18 cellular contexts compared by ENCODE assay signal in the genomic region with DNA sequence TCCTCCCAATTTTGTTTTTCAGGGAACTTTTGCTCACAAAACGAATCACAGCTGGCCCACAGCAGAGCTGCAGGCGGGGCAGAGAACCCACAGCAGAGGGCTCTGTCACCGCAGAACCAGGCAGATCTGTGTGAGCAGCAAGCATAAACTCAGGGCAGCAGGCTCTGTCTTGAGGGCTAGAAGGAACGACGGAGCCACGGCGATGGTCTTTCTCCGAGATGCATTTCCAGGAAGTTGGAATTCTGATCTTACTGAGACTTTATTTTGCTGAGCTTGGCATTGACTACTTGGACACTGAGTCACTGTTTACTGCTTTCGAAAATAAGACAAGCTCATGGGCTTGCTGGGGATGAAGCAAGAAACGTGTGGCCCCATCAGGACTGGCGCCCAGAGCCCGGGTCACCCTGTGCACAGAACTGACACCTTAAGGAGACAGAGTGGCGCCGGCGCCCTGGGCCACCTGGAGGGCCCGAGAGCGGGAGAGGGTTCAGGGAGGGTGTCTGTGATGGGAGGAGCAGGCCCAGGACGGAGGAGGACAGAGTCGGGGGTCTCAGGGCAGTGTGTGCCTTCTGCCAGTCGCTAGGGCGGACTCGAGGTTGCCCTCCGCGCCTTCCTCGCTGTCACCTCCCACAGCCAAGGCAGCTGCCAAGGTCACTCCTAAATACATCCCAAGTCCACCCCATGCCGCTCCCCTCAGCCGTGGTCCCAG.
DNase-seq lines count a peak whose midpoint lies in the region; ATAC-seq and TF ChIP-seq lines count a peak whose summit lies in the region.
"Had no signal": no experiment of that assay in that cellular context is flagged by ENCODE, and none has a peak within 500 bp of the region (broad histone marks: within the 10 kb centered on the region; RNA-seq: fewer than 3 reads in every experiment).

No MANE protein-coding gene starts in this region.

- H3K4me1 ChIP-seq in right atrium auricular region (peaks cover 0 to 21% of the 10 kb centered on the region in 2 donors), spleen (peaks cover 0 to 26% (median 20%) of the 10 kb centered on the region in 6 donors)

- no peaks in the 10 kb centered on the region for H3K4me1 Mint-ChIP-seq in activated naive CD4-positive, alpha-beta T cell treated with anti-CD3 and anti-CD28 coated beads, Interleukin-2, amount 10 ng/mL, durations not matched to agents 7 days and 5 days

- 83 to 94% (median 90%) methylated on average over 21 to 27 of the region's 27 CpGs for WGBS in spleen, 5 donors

- H3K27ac Mint-ChIP-seq in activated naive CD4-positive, alpha-beta T cell treated with anti-CD3 and anti-CD28 coated beads, Interleukin-2, amount 10 ng/mL, durations not matched to agents 7 days and 5 days, result no peak overlapping the region
- H3K27ac Mint-ChIP-seq: naive B cell; T-helper 2 cell treated with Interferon-gamma antibody and Interleukin-4, amounts not matched to agents 5 μg/mL and 100 μg/mL, for 36 hours had no signal

- no peak overlapping the region for H3K4me3 Mint-ChIP-seq in activated naive CD4-positive, alpha-beta T cell treated with anti-CD3 and anti-CD28 coated beads, Interleukin-2, amount 10 ng/mL, durations not matched to agents 7 days and 5 days
- H3K4me3 Mint-ChIP-seq: T-helper 2 cell treated with Interferon-gamma antibody and Interleukin-4, amounts not matched to agents 5 μg/mL and 100 μg/mL, for 36 hours had no signal

- no peaks in the 10 kb centered on the region for H3K9me3 Mint-ChIP-seq in activated naive CD4-positive, alpha-beta T cell treated with anti-CD3 and anti-CD28 coated beads, Interleukin-2, amount 10 ng/mL, durations not matched to agents 7 days and 5 days

- no peaks in the 10 kb centered on the region for H3K36me3 Mint-ChIP-seq in activated naive CD4-positive, alpha-beta T cell treated with anti-CD3 and anti-CD28 coated beads, Interleukin-2, amount 10 ng/mL, durations not matched to agents 7 days and 5 days

- H3K27ac ChIP-seq in right atrium auricular region (no peak overlapping the region), spleen (no peak overlapping the region)
- H3K27ac ChIP-seq: BLaER1, psoas muscle, thoracic aorta had no signal

- TF ChIP-seq CTCF in right atrium auricular region (IDR thresholded peaks at IDR 0.05) (no peak), spleen (IDR thresholded peaks at IDR 0.05 in 8 of 11, conservative IDR thresholded peaks at IDR 0.05 in 3 of 11) (no peak)

- H3K4me3 ChIP-seq in right atrium auricular region, result no peak overlapping the region
- H3K4me3 ChIP-seq in spleen, result no peak overlapping the region
- H3K4me3 ChIP-seq: BLaER1, heart right ventricle, psoas muscle, thoracic aorta had no signal

- H3K27me3 Mint-ChIP-seq in activated naive CD4-positive, alpha-beta T cell treated with anti-CD3 and anti-CD28 coated beads, Interleukin-2, amount 10 ng/mL, durations not matched to agents 7 days and 5 days, result no peaks in the 10 kb centered on the region

- peak; percentile 74 for DNase-seq in AG20443 (ENCODE audit: low spot score)
- peak; percentile 13 for DNase-seq in activated CD8-positive, alpha-beta memory T cell treated with anti-CD3 and anti-CD28 coated beads, Interleukin-2, amount 50 U/mL, for 48 hours
- peak; percentile 58 for DNase-seq in right atrium auricular region (ENCODE audit: low spot score)
- peak; percentile 45 for DNase-seq in spleen
- no peak for DNase-seq in central memory CD4-positive, alpha-beta T cell
- DNase-seq in activated naive CD4-positive, alpha-beta T cell treated with anti-CD3 and anti-CD28 coated beads, Interleukin-2, amount 10 ng/mL, durations not matched to agents 7 days and 5 days, result no peak
- no peak for DNase-seq in NCI-H69 (lab: John Stamatoyannopoulos, UW)
- DNase-seq: activated CD4-positive, CD25-positive, alpha-beta regulatory T cell treated with anti-CD3 and anti-CD28 coated beads, Interleukin-2, amount 50 U/mL, for 72 hours; activated T-cell treated with anti-CD3 and anti-CD28 coated beads for 4 hours; heart right ventricle; naive B cell; NCI-H1105; SHP77 had no signal

- no peak for TF ChIP-seq POLR2A in spleen (IDR thresholded peaks at IDR 0.05)

- CTCF ChIA-PET in activated naive CD4-positive, alpha-beta T cell treated with anti-CD3 and anti-CD28 coated beads, Interleukin-2, amount 10 ng/mL, durations not matched to agents 7 days and 5 days (lab: Charles Lee), result interaction anchor here (1.3 to 2.1 kb wide), 3 partner anchors 190 to 553 kb away, joined by 4 to 6 read pairs (median 5); no protein-coding TSS in a partner anchor

- H3K9me3 ChIP-seq in right atrium auricular region (no peaks in the 10 kb centered on the region), spleen (peaks cover 0 to 6% (median 3%) of the 10 kb centered on the region in 8 donors)
- H3K9me3 ChIP-seq: psoas muscle, thoracic aorta had no signal

- ATAC-seq in GM21526 (IDR thresholded peaks at IDR 0.05; ENCODE audit: low FRiP score, unreplicated experiment), result no peak

- H3K36me3 ChIP-seq in right atrium auricular region (no peaks in the 10 kb centered on the region), spleen (no peaks in the 10 kb centered on the region)
- H3K36me3 ChIP-seq: BLaER1, heart right ventricle, thoracic aorta had no signal

- intact Hi-C loops in spleen (cut with DNase I; ENCODE audit: low total_unique reads), result no loop called here

- H3K27me3 ChIP-seq in right atrium auricular region (no peaks in the 10 kb centered on the region), spleen (replicated peaks in 1 of 7) (peaks cover 0 to 10% (median 0%) of the 10 kb centered on the region in 7 donors)
- H3K27me3 ChIP-seq: BLaER1 had no signal

Comparison
In these comparisons a context has a peak if more than half of its experiments do, and no peak if none do; other contexts are left out.
1. DNase-seq: peak in AG20443 (single experiment), activated CD8-positive, alpha-beta memory T cell treated with anti-CD3 and anti-CD28 coated beads, Interleukin-2, amount 50 U/mL, for 48 hours (single experiment), right atrium auricular region (single experiment) and spleen (single experiment); none in central memory CD4-positive, alpha-beta T cell (single experiment), activated naive CD4-positive, alpha-beta T cell treated with anti-CD3 and anti-CD28 coated beads, Interleukin-2, amount 10 ng/mL, durations not matched to agents 7 days and 5 days (single experiment) and NCI-H69 (single experiment).